ENCODE assay signal across 9 cellular contexts in the genomic region with DNA sequence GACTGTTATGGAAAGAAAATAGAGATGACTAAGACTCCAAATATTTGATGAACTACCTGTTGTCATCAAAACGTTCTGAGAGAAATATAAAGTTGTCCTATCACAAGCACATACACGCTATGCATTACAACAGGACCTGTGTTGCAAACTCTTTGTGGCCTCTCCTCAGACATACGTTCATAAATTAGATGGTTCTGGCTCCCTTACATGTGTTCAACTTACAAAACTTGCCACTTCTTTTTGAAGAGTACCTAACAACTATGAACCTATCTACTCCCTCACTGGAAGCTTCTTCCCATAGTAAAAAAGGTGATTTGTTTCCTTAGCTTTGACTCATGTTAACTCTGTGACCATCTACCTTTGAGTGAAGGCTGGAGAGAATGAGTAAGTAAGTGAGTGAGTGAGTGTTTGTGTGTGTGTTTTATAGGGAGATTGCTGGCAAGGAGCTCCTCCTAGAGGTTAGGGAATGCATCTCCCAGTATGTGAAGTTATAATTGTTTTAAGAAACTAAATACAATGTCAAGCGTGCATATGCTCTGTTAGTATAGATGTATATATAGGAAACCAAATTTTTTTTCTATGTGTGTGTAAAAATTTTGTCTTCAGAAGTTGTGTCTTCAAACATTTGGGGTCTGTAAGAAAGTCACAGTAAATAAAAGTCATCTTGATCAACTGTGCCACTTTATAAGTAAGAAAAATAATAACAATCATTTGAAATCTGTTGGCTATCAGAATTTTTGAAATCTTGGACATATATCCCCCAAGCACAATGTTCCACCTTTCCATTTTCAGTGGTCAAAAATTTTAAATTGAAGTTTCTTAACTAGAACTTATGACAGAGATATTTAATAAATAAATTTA.
A peak's percentile ranks its signal among the peaks of the same experiment; 100 is the strongest.
DNase-seq lines count a peak whose midpoint lies in the region; ATAC-seq, FAIRE-seq and TF ChIP-seq lines count a peak whose summit lies in the region.
"Had no signal": no experiment of that assay in that cellular context is flagged by ENCODE, and none has a peak within 500 bp of the region (broad histone marks: within the 10 kb centered on the region; RNA-seq: fewer than 3 reads in every experiment).

No MANE protein-coding gene starts in this region.

- no peaks in the 10 kb centered on the region for H3K9me3 Mint-ChIP-seq in activated CD4-positive, alpha-beta T cell treated with anti-CD3 and anti-CD28 coated beads for 36 hours (ENCODE audit: low read depth)
- H3K9me3 Mint-ChIP-seq in brain = peaks cover 0 to 6% (median 2%) of the 10 kb centered on the region in 5 experiments

- H3K4me3 ChIP-seq in kidney (ENCODE audit: low read length in 2 of 2) = no peak overlapping the region
- no peak overlapping the region for H3K4me3 ChIP-seq in transverse colon
- no peak overlapping the region for H3K4me3 ChIP-seq in effector memory CD4-positive, alpha-beta T cell (ENCODE audit: insufficient read depth, low read depth, low read length, poor library complexity, severe bottlenecking)

- TF ChIP-seq POLR2A in transverse colon (IDR thresholded peaks at IDR 0.05) = no peak

- peak; percentile 84 for FAIRE-seq in kidney (lab: Jason Lieb, UNC)
- FAIRE-seq: colon had no signal

- TF ChIP-seq EP300 in transverse colon (IDR thresholded peaks at IDR 0.05; ENCODE audit: low read depth) = no peak

- POLR2A ChIA-PET in activated CD4-positive, alpha-beta T cell treated with anti-CD3 and anti-CD28 coated beads for 36 hours (lab: Charles Lee) = no interaction called here

- no peaks in the 10 kb centered on the region for H3K4me1 Mint-ChIP-seq in activated CD4-positive, alpha-beta T cell treated with anti-CD3 and anti-CD28 coated beads for 36 hours
- peaks cover 1% of the 10 kb centered on the region for H3K4me1 Mint-ChIP-seq in brain

- CTCF ChIA-PET in activated CD4-positive, alpha-beta T cell treated with anti-CD3 and anti-CD28 coated beads for 36 hours (lab: Charles Lee) = interaction anchor here (0.7 kb wide), 1 partner anchor 215 kb away, joined by 3 read pairs; no protein-coding TSS in a partner anchor

- H3K4me3 Mint-ChIP-seq in activated CD4-positive, alpha-beta T cell treated with anti-CD3 and anti-CD28 coated beads for 36 hours = no peak overlapping the region
- H3K4me3 Mint-ChIP-seq in brain = no peak overlapping the region

- H3K27ac Mint-ChIP-seq in activated CD4-positive, alpha-beta T cell treated with anti-CD3 and anti-CD28 coated beads for 36 hours = no peak overlapping the region
- peak overlapping the region in 2 of 5 experiments; percentile 3 to 60 for H3K27ac Mint-ChIP-seq in brain

- H3K9me3 ChIP-seq in kidney (ENCODE audit: control insufficient read depth in 1 of 2, low read length in 2 of 2) (no peaks in the 10 kb centered on the region), transverse colon (no peaks in the 10 kb centered on the region)
- no peaks in the 10 kb centered on the region for H3K9me3 ChIP-seq in effector memory CD4-positive, alpha-beta T cell (ENCODE audit: control insufficient read depth, low read length)

- H3K27ac ChIP-seq in kidney (ENCODE audit: low read depth in 2 of 2, low read length in 2 of 2) (no peak overlapping the region), transverse colon (no peak overlapping the region)
- H3K27ac ChIP-seq in effector memory CD4-positive, alpha-beta T cell (ENCODE audit: insufficient read depth, low read length, poor library complexity, severe bottlenecking) = no peak overlapping the region

- no peaks in the 10 kb centered on the region for H3K36me3 Mint-ChIP-seq in activated CD4-positive, alpha-beta T cell treated with anti-CD3 and anti-CD28 coated beads for 36 hours (ENCODE audit: low read depth)
- no peaks in the 10 kb centered on the region for H3K36me3 Mint-ChIP-seq in brain

- ATAC-seq in activated CD4-positive, alpha-beta T cell treated with anti-CD3 and anti-CD28 coated beads for 36 hours = peak; percentile 93
- peak; percentile 59 for ATAC-seq in HG02678 (IDR thresholded peaks at IDR 0.05; ENCODE audit: unreplicated experiment)

- H3K27me3 Mint-ChIP-seq in activated CD4-positive, alpha-beta T cell treated with anti-CD3 and anti-CD28 coated beads for 36 hours = no peaks in the 10 kb centered on the region
- peaks cover 3% of the 10 kb centered on the region for H3K27me3 Mint-ChIP-seq in brain

- in situ Hi-C loops in transverse colon (cut with MboI; ENCODE audit: low pct_ligation_motif_present in 1 of 4, low pct_unique_long_range_greater_than_20kb in 1 of 4, low sequenced_read_pairs in 3 of 4) = no loop called here

- H3K27me3 ChIP-seq in transverse colon = no peaks in the 10 kb centered on the region
- no peaks in the 10 kb centered on the region for H3K27me3 ChIP-seq in effector memory CD4-positive, alpha-beta T cell (replicated peaks; ENCODE audit: control insufficient read depth, insufficient read depth, low read length, poor library complexity, severe bottlenecking)

- no peak overlapping the region for H3K9ac ChIP-seq in kidney (ENCODE audit: low read length in 2 of 2)

- TF ChIP-seq CTCF in brain (conservative IDR thresholded peaks at IDR 0.05) = peak; percentile 65 to 79
- TF ChIP-seq CTCF in kidney (IDR thresholded peaks at IDR 0.05; ENCODE audit: borderline replicate concordance, extremely low read depth, insufficient read depth) = peak; percentile 60
- TF ChIP-seq CTCF in transverse colon (IDR thresholded peaks at IDR 0.05) = peak; percentile 50 to 57 (median 54)

- DNase-seq in activated CD4-positive, alpha-beta T cell treated with anti-CD3 and anti-CD28 coated beads for 36 hours = peak; percentile 10
- DNase-seq in activated CD4-positive, alpha-beta T cell treated with anti-CD3 and anti-CD28 coated beads, Interleukin-2, amount 50 U/mL, for 1 hour = no peak
- DNase-seq in NCI-H510A (lab: John Stamatoyannopoulos, UW) (peak; percentile 3), kidney (no peak), transverse colon (peak; percentile 19)
- no peak for DNase-seq in effector memory CD4-positive, alpha-beta T cell

- H3K4me1 ChIP-seq in kidney (ENCODE audit: control insufficient read depth in 1 of 2, insufficient read depth in 1 of 2, low read depth in 1 of 2, low read length in 2 of 2) = no peaks in the 10 kb centered on the region
- H3K4me1 ChIP-seq in transverse colon = no peaks in the 10 kb centered on the region
- no peaks in the 10 kb centered on the region for H3K4me1 ChIP-seq in effector memory CD4-positive, alpha-beta T cell (ENCODE audit: control insufficient read depth, insufficient read depth, low read length, poor library complexity, severe bottlenecking)

- WGBS in transverse colon (ENCODE audit: low coverage in 1 of 2), 2 donors = 44 to 48% methylated on average over 3 to 4 of the region's 4 CpGs

- intact Hi-C loops in activated CD4-positive, alpha-beta T cell treated with anti-CD3 and anti-CD28 coated beads for 36 hours (cut with DNase I, micrococcal nuclease) = loop anchor here (2.0 to 10.0 kb wide), 3 partner anchors 1039 to 1553 kb away; a partner anchor contains a TSS
- intact Hi-C loops in kidney (cut with DNase I) = no loop called here
- intact Hi-C loops in transverse colon (cut with DNase I; ENCODE audit: low total_unique reads) = no loop called here

- H3K36me3 ChIP-seq in kidney (ENCODE audit: control insufficient read depth in 1 of 2, insufficient read depth in 2 of 2, low read length in 2 of 2) (no peaks in the 10 kb centered on the region), transverse colon (no peaks in the 10 kb centered on the region)
- no peaks in the 10 kb centered on the region for H3K36me3 ChIP-seq in effector memory CD4-positive, alpha-beta T cell (ENCODE audit: control insufficient read depth, insufficient read depth, low read length)

Comparison
In these comparisons a context has a peak if more than half of its experiments do, and no peak if none do; other contexts are left out.
1. DNase-seq: peak in activated CD4-positive, alpha-beta T cell treated with anti-CD3 and anti-CD28 coated beads for 36 hours (single experiment), NCI-H510A (single experiment) and transverse colon (single experiment); none in activated CD4-positive, alpha-beta T cell treated with anti-CD3 and anti-CD28 coated beads, Interleukin-2, amount 50 U/mL, for 1 hour (single experiment), kidney (single experiment) and effector memory CD4-positive, alpha-beta T cell (0 of 3).
2. intact Hi-C loops: an anchor here in activated CD4-positive, alpha-beta T cell treated with anti-CD3 and anti-CD28 coated beads for 36 hours (2.0 to 10.0 kb wide); none called in kidney and transverse colon.
3. Peak in every context shown above with its lines, with median percentiles within 50 percentile points of each other: CTCF ChIP-seq.